Comparison of ENCODE assay signal across 8 cellular contexts in genomic region chr4:2891294-2891693, GRCh38. TPM values are rescaled to one million over a fixed set of nuclear protein-coding genes. Genes with fewer than 3 reads are reported as not detected.
DNase-seq lines count a peak whose midpoint lies in the region; ATAC-seq and TF ChIP-seq lines count a peak whose summit lies in the region.

No MANE protein-coding gene starts in this region.

- no peak for TF ChIP-seq CTCF in Caco-2 (IDR thresholded peaks at IDR 0.05; ENCODE audit: insufficient read depth in 1 of 2, low read depth in 1 of 2, low read length in 1 of 2, severe bottlenecking in 1 of 2, unreplicated experiment in 1 of 2)
- TF ChIP-seq CTCF in osteoblast (IDR thresholded peaks at IDR 0.05; ENCODE audit: extremely low read depth, low read depth, low read length) = no peak
- no peak for TF ChIP-seq CTCF in omental fat pad (IDR thresholded peaks at IDR 0.05)
- no peak for TF ChIP-seq CTCF in mammary epithelial cell (conservative IDR thresholded peaks at IDR 0.05 in 1 of 2, IDR thresholded peaks at IDR 0.05 in 1 of 2; ENCODE audit: extremely low read depth in 1 of 2, insufficient read depth in 1 of 2, low read depth in 1 of 2, low read length in 2 of 2)

- ATAC-seq in omental fat pad (ENCODE audit: low FRiP score) = no peak

- no peak overlapping the region for H3K4me3 Mint-ChIP-seq in Caco-2 (ENCODE audit: unreplicated experiment)

- dilution Hi-C loops in mammary epithelial cell (cut with HindIII; ENCODE audit: low sequenced_read_pairs) = no loop called here

- H2AFZ ChIP-seq in osteoblast (ENCODE audit: low read length) (no peak overlapping the region), mammary epithelial cell (ENCODE audit: low read depth, low read length) (no peak overlapping the region)

- H3K27me3 Mint-ChIP-seq in Caco-2 (ENCODE audit: insufficient read depth, unreplicated experiment) = no peaks in the 10 kb centered on the region

- H3K4me2 ChIP-seq in osteoblast (ENCODE audit: insufficient read depth, low read length) (no peak overlapping the region), mammary epithelial cell (ENCODE audit: insufficient read depth, low read depth, low read length) (no peak overlapping the region)

- no peak for DNase-seq in Caco-2
- peak; percentile 52 for DNase-seq in RKO (ENCODE audit: low spot score)
- no peak for DNase-seq in epithelial cell of prostate (ENCODE audit: low read depth, low spot score)
- peak; percentile 89 for DNase-seq in osteoblast (ENCODE audit: insufficient read length, low spot score, missing footprints)
- no peak for DNase-seq in activated CD8-positive, alpha-beta memory T cell treated with anti-CD3 and anti-CD28 coated beads, Interleukin-2, amount 50 U/mL, for 48 hours
- DNase-seq in omental fat pad (ENCODE audit: low spot score) = no peak
- DNase-seq in OCI-M2 (lab: John Stamatoyannopoulos, UW; ENCODE audit: unreplicated experiment) = no peak
- DNase-seq in mammary epithelial cell = no peak

- intact Hi-C loops in Caco-2 (cut with micrococcal nuclease; ENCODE audit: unreplicated experiment) (no loop called here), mammary epithelial cell (cut with micrococcal nuclease) (no loop called here)

- 71% methylated on average over 5 of the region's 5 CpGs for WGBS in mammary epithelial cell (ENCODE audit: low coverage, missing lambda C conversion rate)

- no peak overlapping the region for H3K4me3 ChIP-seq in Caco-2 (ENCODE audit: low read depth, low read length)
- H3K4me3 ChIP-seq in osteoblast (ENCODE audit: insufficient read depth, low read length) = no peak overlapping the region
- no peak overlapping the region for H3K4me3 ChIP-seq in mammary epithelial cell (replicated peaks in 1 of 3; ENCODE audit: insufficient read depth in 1 of 3, low read depth in 2 of 3, low read length in 3 of 3)

- H3K36me3 Mint-ChIP-seq in Caco-2 (ENCODE audit: insufficient read depth, unreplicated experiment) = peaks cover 62% of the 10 kb centered on the region

- peak overlapping the region; percentile 1 for H3K27ac ChIP-seq in epithelial cell of prostate
- H3K27ac ChIP-seq in osteoblast (ENCODE audit: low read depth, low read length) = no peak overlapping the region
- H3K27ac ChIP-seq in mammary epithelial cell (ENCODE audit: insufficient read depth, low read depth, low read length) = no peak overlapping the region

- H3K27ac Mint-ChIP-seq in Caco-2 (ENCODE audit: unreplicated experiment) = peak overlapping the region; percentile 35

- peaks cover 14% of the 10 kb centered on the region for H4K20me1 ChIP-seq in osteoblast (ENCODE audit: insufficient read depth, low read length)
- H4K20me1 ChIP-seq in mammary epithelial cell (ENCODE audit: insufficient read depth, low read length) = no peaks in the 10 kb centered on the region

- in situ Hi-C loops in mammary epithelial cell (cut with MboI; ENCODE audit: low sequenced_read_pairs in 2 of 2) = no loop called here

- H3K4me1 ChIP-seq in Caco-2 = no peaks in the 10 kb centered on the region
- peaks cover 7% of the 10 kb centered on the region for H3K4me1 ChIP-seq in osteoblast (ENCODE audit: insufficient read depth, low read length)
- H3K4me1 ChIP-seq in mammary epithelial cell (ENCODE audit: insufficient read depth, low read length) = no peaks in the 10 kb centered on the region

- H3K9me3 ChIP-seq in Caco-2 = no peaks in the 10 kb centered on the region
- no peaks in the 10 kb centered on the region for H3K9me3 ChIP-seq in osteoblast (ENCODE audit: low read depth, low read length)
- no peaks in the 10 kb centered on the region for H3K9me3 ChIP-seq in mammary epithelial cell (replicated peaks; ENCODE audit: insufficient read depth, low read length)

- CTCF ChIA-PET in Caco-2 (lab: Charles Lee) = no interaction called here
- CTCF ChIA-PET in mammary epithelial cell (lab: Charles Lee; ENCODE audit: low non-redundant PET) = no interaction called here

- peaks cover 52% of the 10 kb centered on the region for H3K79me2 ChIP-seq in osteoblast (ENCODE audit: insufficient read depth, low read length)
- H3K79me2 ChIP-seq in mammary epithelial cell (ENCODE audit: insufficient read depth, low read length) = peaks cover 12% of the 10 kb centered on the region

- H3K9ac ChIP-seq in mammary epithelial cell (ENCODE audit: insufficient read depth, low read length) = no peak overlapping the region

- H3K9me3 Mint-ChIP-seq in Caco-2 (ENCODE audit: unreplicated experiment) = no peaks in the 10 kb centered on the region

- 0 out of 2 replicates have a peak, but pooled peaks cover 1% of the 10 kb centered on the region for H3K36me3 ChIP-seq in Caco-2 (ENCODE audit: control insufficient read depth, insufficient read depth, low read length)
- peaks cover 31% of the 10 kb centered on the region for H3K36me3 ChIP-seq in osteoblast (ENCODE audit: insufficient read depth, low read length)
- H3K36me3 ChIP-seq in mammary epithelial cell (ENCODE audit: insufficient read depth, low read length) = peaks cover 20% of the 10 kb centered on the region

- POLR2A ChIA-PET in Caco-2 (lab: Charles Lee) = interaction anchor here (0.6 kb wide), 1 partner anchor 49 kb away, joined by 3 read pairs; no protein-coding TSS in a partner anchor

- H3K4me1 Mint-ChIP-seq in Caco-2 (ENCODE audit: low read depth, unreplicated experiment) = peaks cover 6% of the 10 kb centered on the region

- BruUV-seq in Caco-2 (replicated peaks; lab: Mats Ljungman, UMichigan) = no TSS peak
- no TSS peak for BruUV-seq in mammary epithelial cell (replicated peaks; lab: Mats Ljungman, UMichigan)

- no peaks in the 10 kb centered on the region for H3K27me3 ChIP-seq in Caco-2 (replicated peaks; ENCODE audit: control insufficient read depth, insufficient read depth, low read length)
- H3K27me3 ChIP-seq in osteoblast (ENCODE audit: insufficient read depth, low read length) = no peaks in the 10 kb centered on the region
- H3K27me3 ChIP-seq in mammary epithelial cell (ENCODE audit: insufficient read depth, low read length) = no peaks in the 10 kb centered on the region

RNA-seq across cellular contexts. Expression of gene ADD1, which starts 47.6 kb away (rescaled TPM):
- total RNA-seq in Caco-2 (2022) (222 and 242 TPM in 2 replicates), osteoblast (200 and 204 TPM in 2 replicates), omental fat pad (100 to 1,000 TPM; 155 to 269 (median 177) TPM), mammary epithelial cell (100 to 1,000 TPM; 112 to 167 TPM)
- 94.4 TPM for polyA plus RNA-seq in mammary epithelial cell
- polyA minus RNA-seq in mammary epithelial cell = 232 TPM

Comparison
In these comparisons a context has a peak if more than half of its experiments do, and no peak if none do; other contexts are left out.
1. DNase-seq: peak in RKO (single experiment) and osteoblast (single experiment); none in Caco-2 (0 of 2), epithelial cell of prostate (single experiment), activated CD8-positive, alpha-beta memory T cell treated with anti-CD3 and anti-CD28 coated beads, Interleukin-2, amount 50 U/mL, for 48 hours (single experiment), omental fat pad (single experiment), OCI-M2 (single experiment) and mammary epithelial cell (single experiment).